ENCODE assay signal across 29 cellular contexts in the genomic region with DNA sequence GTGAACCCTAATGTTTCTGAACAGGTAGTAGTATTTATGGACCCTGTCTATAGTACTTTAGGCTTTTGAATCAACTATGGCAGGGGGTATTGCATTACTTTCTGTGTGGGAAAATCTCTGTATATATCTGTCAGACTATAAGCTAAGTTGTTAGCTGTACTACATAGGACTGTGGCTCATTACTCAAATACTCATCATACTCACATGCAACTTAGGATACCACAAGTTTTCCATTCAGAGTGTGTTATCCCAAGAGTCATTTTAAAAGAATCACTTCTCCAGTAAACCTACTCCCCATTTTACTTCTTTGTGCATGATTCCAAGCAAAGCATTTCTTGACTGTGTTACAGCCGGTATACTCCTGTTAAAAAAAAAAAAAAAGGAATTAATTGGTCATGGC.
"Had no signal": no experiment of that assay in that cellular context is flagged by ENCODE, and none has a peak within 500 bp of the region (broad histone marks: within the 10 kb centered on the region; RNA-seq: fewer than 3 reads in every experiment).

No MANE protein-coding gene starts in this region.

- H3K9me3 ChIP-seq: body of pancreas, esophagus muscularis mucosa, gastroesophageal sphincter had no signal

- FAIRE-seq: colon had no signal

- H3K4me1 ChIP-seq: body of pancreas, foreskin keratinocyte had no signal

- H3K27me3 ChIP-seq: body of pancreas, esophagus muscularis mucosa, gastroesophageal sphincter had no signal

- H3K4me3 ChIP-seq: body of pancreas, esophagus muscularis mucosa, gastroesophageal sphincter had no signal

- H3K27ac ChIP-seq: body of pancreas, esophagus muscularis mucosa, foreskin keratinocyte, gastroesophageal sphincter had no signal

- DNase-seq: activated CD4-positive, alpha-beta memory T cell treated with anti-CD3 and anti-CD28 coated beads for 36 hours; activated CD4-positive, alpha-beta T cell treated with anti-CD3 and anti-CD28 coated beads for 36 hours; activated CD4-positive, alpha-beta T cell treated with anti-CD3 and anti-CD28 coated beads, Interleukin-2, amount 10 ng/mL, durations not matched to agents 24 days and 14 days; activated CD4-positive, CD25-positive, alpha-beta regulatory T cell; activated CD4-positive, CD25-positive, alpha-beta regulatory T cell treated with anti-CD3 and anti-CD28 coated beads, Interleukin-2, amount 50 U/mL, for 72 hours; activated CD8-positive, alpha-beta memory T cell treated with anti-CD3 and anti-CD28 coated beads, Interleukin-2, amount 10 ng/mL, durations not matched to agents 7 days and 5 days; activated CD8-positive, alpha-beta memory T cell treated with anti-CD3 and anti-CD28 coated beads, Interleukin-2, amount 50 U/mL, for 4 hours; activated CD8-positive, alpha-beta T cell treated with anti-CD3 and anti-CD28 coated beads, Interleukin-2, amount 10 ng/mL, durations not matched to agents 7 days and 5 days; activated gamma-delta T cell; activated naive CD4-positive, alpha-beta T cell; activated naive CD4-positive, alpha-beta T cell treated with anti-CD3 and anti-CD28 coated beads, Interleukin-2, amount 10 ng/mL, durations not matched to agents 7 days and 5 days; activated naive CD8-positive, alpha-beta T cell treated with anti-CD3 and anti-CD28 coated beads, Interleukin-2, amount 10 ng/mL, durations not matched to agents 7 days and 5 days; activated T-cell treated with anti-CD3 and anti-CD28 coated beads for 4 hours; activated T-cell treated with anti-CD3 and anti-CD28 coated beads, Interleukin-2, amount 50 U/mL, for 24 hours; activated T-cell treated with anti-CD3 and anti-CD28 coated beads, Interleukin-2, amount 50 U/mL, for 72 hours; amniotic stem cell; anterior cingulate cortex; body of pancreas; caudate nucleus; cortex of kidney; dermis blood vessel endothelial cell; effector CD4-positive, alpha-beta T cell; effector memory CD8-positive, alpha-beta T cell; erythroblast; foreskin keratinocyte; T-helper 2 cell had no signal
